Comparison of ENCODE assay signal across 26 cellular contexts in the genomic region with DNA sequence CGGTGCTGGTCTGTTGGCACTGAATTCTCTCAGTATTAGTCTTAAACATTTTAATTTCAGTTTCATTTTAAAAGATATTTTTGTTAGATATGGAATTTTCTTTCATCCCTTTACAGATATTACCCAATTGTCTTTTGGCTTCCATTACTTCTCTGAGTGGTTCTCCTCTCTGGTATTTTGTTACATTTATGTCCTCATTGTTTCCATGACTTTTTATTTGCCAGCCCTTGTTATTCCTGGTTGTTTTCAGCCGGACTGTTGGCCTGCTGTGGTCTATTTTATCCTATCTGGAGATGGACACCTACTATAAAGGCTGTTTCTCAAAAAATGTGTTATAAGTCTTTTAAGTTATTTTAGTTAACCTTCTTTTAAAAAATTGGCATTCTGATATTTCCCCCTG.
"Had no signal": no experiment of that assay in that cellular context is flagged by ENCODE, and none has a peak within 500 bp of the region (broad histone marks: within the 10 kb centered on the region; RNA-seq: fewer than 3 reads in every experiment).

No MANE protein-coding gene starts in this region.

- H3K27ac ChIP-seq: ascending aorta, brain microvascular endothelial cell, dorsolateral prefrontal cortex, lower lobe of right lung, neural progenitor cell, ovary, prostate gland, transverse colon had no signal

- ATAC-seq: activated naive CD4-positive, alpha-beta T cell treated with anti-CD3 and anti-CD28 coated beads, Interleukin-2, amount 50 U/mL, for 72 hours; effector memory CD8-positive, alpha-beta T cell; left lobe of liver; lower lobe of right lung; mucosa of descending colon; naive thymus-derived CD4-positive, alpha-beta T cell; stimulated activated naive CD8-positive, alpha-beta T cell treated with anti-CD3 and anti-CD28 coated beads, Interleukin-15, Interleukin-2, amounts not matched to agents 100 U/mL and 50 U/mL, for 24 hours; T-cell had no signal

- H3K4me3 ChIP-seq: adrenal gland, ascending aorta, dorsolateral prefrontal cortex, esophagus muscularis mucosa, lower lobe of right lung, mucosa of descending colon, neural progenitor cell, ovary, prostate gland, transverse colon had no signal

- H3K4me1 Mint-ChIP-seq: naive thymus-derived CD4-positive, alpha-beta T cell; T-cell had no signal

- H3K27ac Mint-ChIP-seq: activated naive CD4-positive, alpha-beta T cell treated with anti-CD3 and anti-CD28 coated beads, Interleukin-2, amount 50 U/mL, for 72 hours; effector memory CD8-positive, alpha-beta T cell; naive thymus-derived CD4-positive, alpha-beta T cell; neural progenitor cell; T-cell had no signal

- H3K36me3 ChIP-seq: adrenal gland, ascending aorta, brain microvascular endothelial cell, esophagus muscularis mucosa, lower lobe of right lung, neural progenitor cell, ovary, prostate gland, transverse colon had no signal

- DNase-seq: activated CD4-positive, alpha-beta T cell treated with anti-CD3 and anti-CD28 coated beads for 1 hour; activated gamma-delta T cell treated with Interleukin-2 at 50 U/mL for 16 hours; activated T-cell treated with anti-CD3 and anti-CD28 coated beads, Interleukin-2, amount 50 U/mL, for 1 hour; adrenal gland; brain microvascular endothelial cell; caudate nucleus; dorsolateral prefrontal cortex; effector memory CD8-positive, alpha-beta T cell; foreskin fibroblast; lower lobe of right lung; mesendoderm; mucosa of descending colon; naive thymus-derived CD4-positive, alpha-beta T cell; ovary; stimulated activated CD4-positive, alpha-beta T cell treated with anti-CD3 and anti-CD28 coated beads, Interleukin-4, amount 100 ng/mL, for 24 hours; stimulated activated naive CD8-positive, alpha-beta T cell treated with anti-CD3 and anti-CD28 coated beads, Interleukin-15, Interleukin-2, amounts not matched to agents 100 U/mL and 50 U/mL, for 24 hours; substantia nigra; T-cell; T-helper 9 cell; transverse colon had no signal

- H3K9me3 Mint-ChIP-seq: effector memory CD8-positive, alpha-beta T cell; T-cell had no signal

- H3K36me3 Mint-ChIP-seq: activated naive CD4-positive, alpha-beta T cell treated with anti-CD3 and anti-CD28 coated beads, Interleukin-2, amount 50 U/mL, for 72 hours; naive thymus-derived CD4-positive, alpha-beta T cell; neural progenitor cell; T-cell had no signal

- H3K9me3 ChIP-seq: adrenal gland, ascending aorta, esophagus muscularis mucosa, lower lobe of right lung, mucosa of descending colon, ovary, prostate gland, transverse colon had no signal

- H3K27me3 ChIP-seq: adrenal gland, ascending aorta, brain microvascular endothelial cell, esophagus muscularis mucosa, neural progenitor cell, ovary, transverse colon had no signal

- H3K4me3 Mint-ChIP-seq: effector memory CD8-positive, alpha-beta T cell; naive thymus-derived CD4-positive, alpha-beta T cell; neural progenitor cell; T-cell had no signal

- H3K4me1 ChIP-seq: lower lobe of right lung, prostate gland had no signal
